In the genomic region with DNA sequence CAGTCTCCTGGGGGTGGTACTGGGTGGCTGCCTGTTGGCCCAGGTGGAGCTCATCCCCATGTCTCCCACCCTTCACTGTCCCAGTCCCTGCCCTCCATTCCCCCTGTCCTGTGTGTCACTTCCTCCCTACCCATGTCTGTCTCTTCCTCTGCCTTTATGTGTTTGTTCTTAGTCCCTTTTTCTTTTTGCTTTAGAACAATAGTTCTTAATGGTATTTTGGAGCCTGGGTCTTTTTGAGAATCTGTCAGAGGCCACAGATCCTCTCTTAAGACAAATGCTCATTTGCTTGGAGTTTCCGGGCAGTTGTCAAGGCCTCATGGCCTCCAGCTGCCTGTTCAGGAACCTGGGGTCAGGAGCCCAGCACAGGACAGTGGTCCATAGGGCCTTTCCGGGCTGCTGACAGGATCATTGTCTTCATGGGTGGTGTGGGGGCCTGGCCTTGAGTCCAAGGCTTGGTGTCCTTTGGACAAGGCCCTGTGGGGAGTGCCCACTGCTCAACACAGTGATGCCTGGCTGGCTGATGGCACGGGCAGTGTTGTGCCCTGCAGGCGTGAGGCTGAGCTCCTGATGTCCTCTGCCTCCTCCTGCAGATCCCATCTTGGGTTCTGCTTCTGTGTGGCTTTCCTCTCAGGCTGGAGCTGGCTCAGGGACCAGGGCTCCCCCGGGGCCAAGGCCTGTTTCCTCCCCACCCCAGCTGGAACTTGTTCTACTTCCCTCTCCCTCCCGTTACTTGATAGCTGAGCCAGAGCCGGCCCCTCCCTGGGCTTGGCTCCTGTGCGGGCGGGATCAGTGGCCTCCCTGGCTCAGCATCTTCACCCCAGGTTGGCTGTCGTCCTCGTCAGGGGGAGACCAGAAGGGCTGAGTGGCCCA, we compare ENCODE assay signal across 2 cellular contexts.
TF ChIP-seq lines count a peak whose summit lies in the region.

No MANE protein-coding gene starts in this region.

TF ChIP-seq in neural cell, 6 proteins besides CTCF, POLR2A, EP300 and RAD21:
- TF ChIP-seq REST (IDR thresholded peaks at IDR 0.05; ENCODE audit: borderline replicate concordance) (no peak), POLR2AphosphoS5 (IDR thresholded peaks at IDR 0.05) (no peak), MXI1 (conservative IDR thresholded peaks at IDR 0.05; ENCODE audit: poor library complexity, severe bottlenecking) (no peak), TAF1 (IDR thresholded peaks at IDR 0.05; ENCODE audit: low read depth) (no peak), EZH2 (IDR thresholded peaks at IDR 0.05; ENCODE audit: borderline replicate concordance, insufficient read depth, low read length, poor library complexity, severe bottlenecking) (no peak), SMC3 (conservative IDR thresholded peaks at IDR 0.05; ENCODE audit: poor library complexity) (no peak)

TF ChIP-seq in HEK293T, 16 proteins besides CTCF, POLR2A, EP300 and RAD21:
- TF ChIP-seq CTBP1 (IDR thresholded peaks at IDR 0.05; ENCODE audit: borderline replicate concordance) (no peak), ELF4 (IDR thresholded peaks at IDR 0.05) (no peak), SUZ12 (IDR thresholded peaks at IDR 0.05) (no peak), ARNT (IDR thresholded peaks at IDR 0.05) (no peak)
